In the genomic region with DNA sequence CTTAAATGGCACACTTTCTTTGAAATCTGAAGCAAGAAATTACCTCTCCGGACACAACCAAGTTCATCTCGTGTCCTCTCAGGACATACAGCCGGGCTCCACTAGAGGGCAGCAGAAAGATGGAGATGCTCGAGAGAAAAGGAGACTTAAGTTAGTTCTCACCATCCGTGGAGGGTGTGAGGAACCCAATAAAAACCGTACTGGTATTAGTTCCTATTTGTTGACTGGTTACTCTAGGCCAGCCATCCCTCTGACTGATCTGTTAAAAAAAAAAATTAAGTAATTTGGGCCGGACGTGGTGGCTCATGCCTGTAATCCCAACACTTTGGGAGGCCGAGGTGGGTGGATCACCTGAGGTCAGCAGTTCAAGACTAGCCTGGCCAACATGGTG, we compare ENCODE assay signal across 8 cellular contexts. TPM values are rescaled to one million over a fixed set of nuclear protein-coding genes. Genes with fewer than 3 reads are reported as not detected.
DNase-seq lines count a peak whose midpoint lies in the region; ATAC-seq, FAIRE-seq and TF ChIP-seq lines count a peak whose summit lies in the region.

No MANE protein-coding gene starts in this region.

- ATAC-seq in T-helper 17 cell: peak; percentile 24
- ATAC-seq in HG03378 (IDR thresholded peaks at IDR 0.05; ENCODE audit: unreplicated experiment): no peak

- intact Hi-C loops in left ventricle myocardium inferior (cut with micrococcal nuclease): loop anchor here (10.0 kb wide), 1 partner anchor 260 kb away; no protein-coding TSS in a partner anchor

- DNase-seq in GM18507 (ENCODE audit: extremely low spot score, insufficient read length, low read depth): no peak
- peak; percentile 29 for DNase-seq in NCI-H1694 treated with DMSO at 0.1 percent for 48 hours (lab: John Stamatoyannopoulos, UW)
- DNase-seq in T-helper 17 cell: peak; percentile 53 to 78 (median 61)
- DNase-seq in adipocyte (ENCODE audit: low read depth): peak; percentile 93
- peak; percentile 74 for DNase-seq in left ventricle myocardium inferior
- DNase-seq in retina: peak; percentile 75

- H3K27ac Mint-ChIP-seq in T-helper 17 cell: peak overlapping the region; percentile 60

- peak; percentile 90 for FAIRE-seq in GM18507 (lab: Jason Lieb, UNC)

- no peaks in the 10 kb centered on the region for H3K36me3 Mint-ChIP-seq in T-helper 17 cell (ENCODE audit: low read depth)

- H3K4me1 Mint-ChIP-seq in T-helper 17 cell: peaks cover 13% of the 10 kb centered on the region

- H3K27me3 ChIP-seq in adipocyte (replicated peaks; ENCODE audit: control insufficient read depth, insufficient read depth, low read length): no peaks in the 10 kb centered on the region
- H3K27me3 ChIP-seq in left ventricle myocardium inferior (ENCODE audit: low read depth): peaks cover 16% of the 10 kb centered on the region

- H3K27me3 Mint-ChIP-seq in T-helper 17 cell: peaks cover 3% of the 10 kb centered on the region

- H3K4me3 Mint-ChIP-seq in T-helper 17 cell: peak overlapping the region; percentile 91

- no peak overlapping the region for H3K4me3 ChIP-seq in adipocyte (ENCODE audit: low read length)
- H3K4me3 ChIP-seq in left ventricle myocardium inferior: no peak overlapping the region

- no peak overlapping the region; the same call in 1 of the 2 replicates for H3K27ac ChIP-seq in 22Rv1
- no peak overlapping the region for H3K27ac ChIP-seq in left ventricle myocardium inferior (replicated peaks)

- H3K4me1 ChIP-seq in adipocyte (ENCODE audit: control insufficient read depth, insufficient read depth, low read length) (peaks cover 9% of the 10 kb centered on the region), left ventricle myocardium inferior (peaks cover 19% of the 10 kb centered on the region)

- TF ChIP-seq CTCF in 22Rv1 (IDR thresholded peaks at IDR 0.05): peak; percentile 89
- peak; percentile 90 for TF ChIP-seq CTCF in left ventricle myocardium inferior (IDR thresholded peaks at IDR 0.05; ENCODE audit: borderline replicate concordance)

- H3K9me3 ChIP-seq in T-helper 17 cell (ENCODE audit: control insufficient read depth, low read length, poor library complexity, severe bottlenecking) (no peaks in the 10 kb centered on the region), adipocyte (ENCODE audit: control insufficient read depth, low read length) (no peaks in the 10 kb centered on the region), left ventricle myocardium inferior (replicated peaks) (no peaks in the 10 kb centered on the region)

- H3K9ac ChIP-seq in adipocyte (ENCODE audit: low read length): no peak overlapping the region

- H3K36me3 ChIP-seq in adipocyte (ENCODE audit: control insufficient read depth, insufficient read depth, low read length, severe bottlenecking): no peaks in the 10 kb centered on the region
- H3K36me3 ChIP-seq in left ventricle myocardium inferior: no peaks in the 10 kb centered on the region

RNA-seq across cellular contexts. Expression of a gene that starts 7.9 kb away (rescaled TPM):
- total RNA-seq in T-helper 17 cell (not detected), left ventricle myocardium inferior (0.27 TPM)

RNA-seq across cellular contexts. Expression of a gene that starts 58.5 kb away (rescaled TPM):
- 1 to 10 TPM; 2.2 to 3.6 TPM for total RNA-seq in T-helper 17 cell
- 1.5 TPM for total RNA-seq in left ventricle myocardium inferior
